In the genomic region with DNA sequence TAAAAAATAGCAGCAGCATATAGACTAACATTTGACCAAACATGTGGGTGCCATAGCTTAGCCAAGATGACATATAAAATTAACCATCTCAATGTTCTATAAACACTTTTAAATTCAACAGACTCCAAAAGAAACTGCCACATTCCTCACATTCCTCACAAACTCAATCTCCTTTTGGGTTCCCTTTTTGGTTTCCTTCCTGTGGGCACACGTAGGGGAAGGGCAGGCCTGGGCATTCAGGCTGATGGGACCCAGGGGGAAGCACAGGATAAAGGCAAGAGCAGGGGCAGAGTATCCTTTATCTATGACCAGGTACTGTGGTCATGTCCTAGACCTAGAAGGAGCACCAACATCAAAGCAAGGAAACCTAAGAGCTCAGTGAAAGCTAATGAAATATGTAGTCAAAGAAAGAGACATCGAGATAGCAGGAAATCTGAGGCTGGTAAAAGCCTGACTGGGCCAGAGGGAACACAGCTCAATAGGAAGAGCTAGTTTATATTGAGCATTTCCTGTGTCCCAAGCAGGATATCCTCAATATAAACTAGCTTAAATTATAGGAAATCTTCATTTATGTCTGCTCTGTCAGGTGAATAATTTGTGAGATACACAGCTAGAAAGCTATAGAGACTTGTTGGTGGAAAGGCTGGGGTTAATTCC, we compare ENCODE assay signal across 19 cellular contexts. TPM values are rescaled to one million over a fixed set of nuclear protein-coding genes. Genes with fewer than 3 reads are reported as not detected.
DNase-seq lines count a peak whose midpoint lies in the region; ATAC-seq and TF ChIP-seq lines count a peak whose summit lies in the region.
"Had no signal": no experiment of that assay in that cellular context is flagged by ENCODE, and none has a peak within 500 bp of the region (broad histone marks: within the 10 kb centered on the region; RNA-seq: fewer than 3 reads in every experiment).

No MANE protein-coding gene starts in this region.

- H3K9me3 ChIP-seq in SJCRH30 (replicated peaks): no peaks in the 10 kb centered on the region
- H3K9me3 ChIP-seq: upper lobe of left lung had no signal

- H3K27ac Mint-ChIP-seq in activated CD4-positive, alpha-beta T cell treated with anti-CD3 and anti-CD28 coated beads, Interleukin-2, amount 10 ng/mL, durations not matched to agents 24 days and 14 days: no peak overlapping the region
- H3K27ac Mint-ChIP-seq in endothelial cell (ENCODE audit: unreplicated experiment): peak overlapping the region; percentile 94
- peak overlapping the region; percentile 74 for H3K27ac Mint-ChIP-seq in osteocyte (ENCODE audit: unreplicated experiment)
- H3K27ac Mint-ChIP-seq: activated T-helper 1 cell treated with anti-CD3 and anti-CD28 coated beads, Interleukin-12 subunit alpha, Interleukin-12 subunit beta, Interleukin-2, Interleukin-4 antibody, amounts not matched to agents 30 ng/mL and 10 ng/mL and 1 ng/mL, durations not matched to agents 14 hours and 24 hours and 36 hours; neural progenitor cell; stimulated activated naive CD8-positive, alpha-beta T cell treated with anti-CD3 and anti-CD28 coated beads, Interleukin-15, amount 100 ng/mL, for 72 hours had no signal

- no peaks in the 10 kb centered on the region for H3K9me3 Mint-ChIP-seq in activated CD4-positive, alpha-beta T cell treated with anti-CD3 and anti-CD28 coated beads, Interleukin-2, amount 10 ng/mL, durations not matched to agents 24 days and 14 days
- H3K9me3 Mint-ChIP-seq in endothelial cell (ENCODE audit: unreplicated experiment) (no peaks in the 10 kb centered on the region), osteocyte (ENCODE audit: unreplicated experiment) (no peaks in the 10 kb centered on the region)
- H3K9me3 Mint-ChIP-seq: activated T-helper 1 cell treated with anti-CD3 and anti-CD28 coated beads, Interleukin-12 subunit alpha, Interleukin-12 subunit beta, Interleukin-2, Interleukin-4 antibody, amounts not matched to agents 30 ng/mL and 10 ng/mL and 1 ng/mL, durations not matched to agents 14 hours and 24 hours and 36 hours; CD4-positive, CD25-positive, alpha-beta regulatory T cell; neural progenitor cell; stimulated activated naive CD8-positive, alpha-beta T cell treated with anti-CD3 and anti-CD28 coated beads, Interleukin-15, amount 100 ng/mL, for 72 hours had no signal

- peak; percentile 45 for DNase-seq in activated CD4-positive, alpha-beta T cell treated with anti-CD3 and anti-CD28 coated beads, Interleukin-2, amount 10 ng/mL, durations not matched to agents 24 days and 14 days
- no peak for DNase-seq in activated CD4-positive, alpha-beta T cell treated with anti-CD3 and anti-CD28 coated beads for 1 hour
- DNase-seq in M059J (ENCODE audit: low read depth): peak; percentile 70
- peak; percentile 10 for DNase-seq in endothelial cell (ENCODE audit: low spot score)
- no peak for DNase-seq in osteocyte (ENCODE audit: extremely low spot score, unreplicated experiment)
- DNase-seq in SJCRH30: no peak
- DNase-seq: 8988T; amygdala; CD4-positive, CD25-positive, alpha-beta regulatory T cell; NCI-H1694; retina; SIG-M5; stimulated activated CD4-positive, alpha-beta T cell treated with anti-CD3 and anti-CD28 coated beads, Interleukin-15, amount 100 ng/mL, for 24 hours; stimulated activated naive CD8-positive, alpha-beta T cell treated with anti-CD3 and anti-CD28 coated beads, Interleukin-15, amount 100 ng/mL, for 72 hours; upper lobe of left lung had no signal

- ATAC-seq in GM21423 (IDR thresholded peaks at IDR 0.05; ENCODE audit: unreplicated experiment) (no peak), HG02885 (IDR thresholded peaks at IDR 0.05; ENCODE audit: poor library complexity, unreplicated experiment) (no peak)
- ATAC-seq: stimulated activated naive CD8-positive, alpha-beta T cell treated with anti-CD3 and anti-CD28 coated beads, Interleukin-15, amount 100 ng/mL, for 72 hours had no signal

- H3K4me3 Mint-ChIP-seq in activated CD4-positive, alpha-beta T cell treated with anti-CD3 and anti-CD28 coated beads, Interleukin-2, amount 10 ng/mL, durations not matched to agents 24 days and 14 days: no peak overlapping the region
- H3K4me3 Mint-ChIP-seq in endothelial cell (ENCODE audit: unreplicated experiment) (peak overlapping the region; percentile 34), osteocyte (ENCODE audit: unreplicated experiment) (no peak overlapping the region)
- H3K4me3 Mint-ChIP-seq: activated T-helper 1 cell treated with anti-CD3 and anti-CD28 coated beads, Interleukin-12 subunit alpha, Interleukin-12 subunit beta, Interleukin-2, Interleukin-4 antibody, amounts not matched to agents 30 ng/mL and 10 ng/mL and 1 ng/mL, durations not matched to agents 14 hours and 24 hours and 36 hours; CD4-positive, CD25-positive, alpha-beta regulatory T cell; neural progenitor cell; stimulated activated naive CD8-positive, alpha-beta T cell treated with anti-CD3 and anti-CD28 coated beads, Interleukin-15, amount 100 ng/mL, for 72 hours had no signal

- H3K36me3 ChIP-seq in SJCRH30: no peaks in the 10 kb centered on the region
- H3K36me3 ChIP-seq: neural progenitor cell, upper lobe of left lung had no signal

- no peak overlapping the region for H3K27ac ChIP-seq in SJCRH30
- H3K27ac ChIP-seq: neural progenitor cell had no signal

- no peaks in the 10 kb centered on the region for H3K27me3 ChIP-seq in SJCRH30
- H3K27me3 ChIP-seq: neural progenitor cell, upper lobe of left lung had no signal

- intact Hi-C loops in activated CD4-positive, alpha-beta T cell treated with anti-CD3 and anti-CD28 coated beads, Interleukin-2, amount 10 ng/mL, durations not matched to agents 24 days and 14 days (cut with micrococcal nuclease): no loop called here

- H3K27me3 Mint-ChIP-seq in activated CD4-positive, alpha-beta T cell treated with anti-CD3 and anti-CD28 coated beads, Interleukin-2, amount 10 ng/mL, durations not matched to agents 24 days and 14 days: peaks cover 7% of the 10 kb centered on the region
- no peaks in the 10 kb centered on the region for H3K27me3 Mint-ChIP-seq in endothelial cell (ENCODE audit: unreplicated experiment)
- H3K27me3 Mint-ChIP-seq in osteocyte (ENCODE audit: unreplicated experiment): peaks cover under 1% of the 10 kb centered on the region
- H3K27me3 Mint-ChIP-seq: stimulated activated naive CD8-positive, alpha-beta T cell treated with anti-CD3 and anti-CD28 coated beads, Interleukin-15, amount 100 ng/mL, for 72 hours had no signal

- no peak for TF ChIP-seq CTCF in endothelial cell (IDR thresholded peaks at IDR 0.05; ENCODE audit: unreplicated experiment)
- no peak for TF ChIP-seq CTCF in osteocyte (IDR thresholded peaks at IDR 0.05)

- no peaks in the 10 kb centered on the region for H3K36me3 Mint-ChIP-seq in activated CD4-positive, alpha-beta T cell treated with anti-CD3 and anti-CD28 coated beads, Interleukin-2, amount 10 ng/mL, durations not matched to agents 24 days and 14 days (ENCODE audit: low read depth)
- H3K36me3 Mint-ChIP-seq in endothelial cell (ENCODE audit: low read depth, unreplicated experiment) (no peaks in the 10 kb centered on the region), osteocyte (ENCODE audit: unreplicated experiment) (no peaks in the 10 kb centered on the region)
- H3K36me3 Mint-ChIP-seq: CD4-positive, CD25-positive, alpha-beta regulatory T cell; neural progenitor cell had no signal

- H3K4me1 Mint-ChIP-seq in activated CD4-positive, alpha-beta T cell treated with anti-CD3 and anti-CD28 coated beads, Interleukin-2, amount 10 ng/mL, durations not matched to agents 24 days and 14 days: peaks cover 40% of the 10 kb centered on the region
- peaks cover 21% of the 10 kb centered on the region for H3K4me1 Mint-ChIP-seq in endothelial cell (ENCODE audit: unreplicated experiment)
- peaks cover 14% of the 10 kb centered on the region for H3K4me1 Mint-ChIP-seq in osteocyte (ENCODE audit: unreplicated experiment)
- H3K4me1 Mint-ChIP-seq: neural progenitor cell had no signal

- H3K4me1 ChIP-seq in SJCRH30: peaks cover 22% of the 10 kb centered on the region
- H3K4me1 ChIP-seq: neural progenitor cell had no signal

- H3K4me3 ChIP-seq in SJCRH30: no peak overlapping the region
- H3K4me3 ChIP-seq: neural progenitor cell, upper lobe of left lung had no signal

RNA-seq across cellular contexts. Expression of a gene that starts 13.6 kb away (rescaled TPM):
- total RNA-seq in activated CD4-positive, alpha-beta T cell treated with anti-CD3 and anti-CD28 coated beads, Interleukin-2, amount 10 ng/mL, durations not matched to agents 24 days and 14 days: 91.6 and 99.1 TPM in 2 replicates
- total RNA-seq in M059J (2014; rRNA removed; shearing (Covaris generic)): 25.6 and 31.6 TPM in 2 replicates
- total RNA-seq in endothelial cell (ENCODE audit: unreplicated experiment): 36.4 TPM
- 66.7 and 67.3 TPM in 2 replicates for total RNA-seq in osteocyte
- 7.9 and 8.5 TPM in 2 replicates for total RNA-seq in SJCRH30 (2014; rRNA removed; shearing (Covaris generic))

RNA-seq across cellular contexts. Expression of a gene that starts 54.9 kb away (rescaled TPM):
- total RNA-seq in activated CD4-positive, alpha-beta T cell treated with anti-CD3 and anti-CD28 coated beads, Interleukin-2, amount 10 ng/mL, durations not matched to agents 24 days and 14 days: 48.9 and 51.3 TPM in 2 replicates
- total RNA-seq in M059J (2014; rRNA removed; shearing (Covaris generic)): 103 and 104 TPM in 2 replicates
- 0.08 TPM for total RNA-seq in endothelial cell (ENCODE audit: unreplicated experiment)
- 3.5 and 4.4 TPM in 2 replicates for total RNA-seq in osteocyte
- 4.2 and 6.7 TPM in 2 replicates for total RNA-seq in SJCRH30 (2014; rRNA removed; shearing (Covaris generic))

Comparison
In these comparisons a context has a peak if more than half of its experiments do, and no peak if none do; other contexts are left out.
1. DNase-seq: peak in activated CD4-positive, alpha-beta T cell treated with anti-CD3 and anti-CD28 coated beads, Interleukin-2, amount 10 ng/mL, durations not matched to agents 24 days and 14 days (single experiment), M059J (single experiment) and endothelial cell (single experiment); none in activated CD4-positive, alpha-beta T cell treated with anti-CD3 and anti-CD28 coated beads for 1 hour (single experiment), osteocyte (single experiment) and SJCRH30 (0 of 2).